ENCODE assay signal across 17 cellular contexts in genomic region chr1:108617008-108617723, GRCh38.
"Had no signal": no experiment of that assay in that cellular context is flagged by ENCODE, and none has a peak within 500 bp of the region (broad histone marks: within the 10 kb centered on the region; RNA-seq: fewer than 3 reads in every experiment).

No MANE protein-coding gene starts in this region.

- H3K36me3 Mint-ChIP-seq: activated CD4-positive, alpha-beta memory T cell treated with anti-CD3 and anti-CD28 coated beads for 36 hours had no signal

- ATAC-seq: activated CD4-positive, alpha-beta T cell treated with anti-CD3 and anti-CD28 coated beads for 36 hours; activated T-cell treated with anti-CD3 and anti-CD28 coated beads, Interleukin-2, amount 50 U/mL, for 4 hours; T-cell had no signal

- DNase-seq: activated CD4-positive, alpha-beta memory T cell treated with anti-CD3 and anti-CD28 coated beads for 36 hours; activated CD4-positive, alpha-beta T cell treated with anti-CD3 and anti-CD28 coated beads for 36 hours; activated effector memory CD4-positive, alpha-beta T cell treated with Interleukin-2 at 50 U/mL for 16 hours; activated naive CD4-positive, alpha-beta T cell treated with anti-CD3 and anti-CD28 coated beads, Interleukin-2, amount 50 U/mL, for 16 hours; activated T-cell treated with anti-CD3 and anti-CD28 coated beads, Interleukin-2, amount 50 U/mL, for 4 hours; caudate nucleus; colonic mucosa; esophagus squamous epithelium; hippocampal formation; kidney glomerular epithelial cell; mesenchymal stem cell; posterior cingulate gyrus; stimulated activated naive CD4-positive, alpha-beta T cell; T-cell; T1000; transverse colon had no signal

- H3K27ac Mint-ChIP-seq: activated CD4-positive, alpha-beta memory T cell treated with anti-CD3 and anti-CD28 coated beads for 36 hours; activated CD4-positive, alpha-beta T cell treated with anti-CD3 and anti-CD28 coated beads for 36 hours; natural killer cell treated with Interleukin-12 subunit alpha and Interleukin-12 subunit beta and Interleukin-15 and Interleukin-18, amount 100 ng/mL, for 72 hours; T-cell had no signal

- H3K4me3 Mint-ChIP-seq: activated CD4-positive, alpha-beta memory T cell treated with anti-CD3 and anti-CD28 coated beads for 36 hours; activated CD4-positive, alpha-beta T cell treated with anti-CD3 and anti-CD28 coated beads for 36 hours; activated T-cell treated with anti-CD3 and anti-CD28 coated beads, Interleukin-2, amount 50 U/mL, for 4 hours; natural killer cell treated with Interleukin-12 subunit alpha and Interleukin-12 subunit beta and Interleukin-15 and Interleukin-18, amount 100 ng/mL, for 72 hours; T-cell had no signal

- H3K27me3 Mint-ChIP-seq: activated CD4-positive, alpha-beta memory T cell treated with anti-CD3 and anti-CD28 coated beads for 36 hours; activated CD4-positive, alpha-beta T cell treated with anti-CD3 and anti-CD28 coated beads for 36 hours; natural killer cell treated with Interleukin-12 subunit alpha and Interleukin-12 subunit beta and Interleukin-15 and Interleukin-18, amount 100 ng/mL, for 72 hours; T-cell had no signal

- H3K4me1 Mint-ChIP-seq: activated CD4-positive, alpha-beta T cell treated with anti-CD3 and anti-CD28 coated beads for 36 hours; T-cell had no signal

- H3K9me3 Mint-ChIP-seq: activated CD4-positive, alpha-beta memory T cell treated with anti-CD3 and anti-CD28 coated beads for 36 hours; activated T-cell treated with anti-CD3 and anti-CD28 coated beads, Interleukin-2, amount 50 U/mL, for 4 hours; natural killer cell treated with Interleukin-12 subunit alpha and Interleukin-12 subunit beta and Interleukin-15 and Interleukin-18, amount 100 ng/mL, for 72 hours; T-cell had no signal
